1 cellular context compared by ENCODE assay signal in the genomic region with DNA sequence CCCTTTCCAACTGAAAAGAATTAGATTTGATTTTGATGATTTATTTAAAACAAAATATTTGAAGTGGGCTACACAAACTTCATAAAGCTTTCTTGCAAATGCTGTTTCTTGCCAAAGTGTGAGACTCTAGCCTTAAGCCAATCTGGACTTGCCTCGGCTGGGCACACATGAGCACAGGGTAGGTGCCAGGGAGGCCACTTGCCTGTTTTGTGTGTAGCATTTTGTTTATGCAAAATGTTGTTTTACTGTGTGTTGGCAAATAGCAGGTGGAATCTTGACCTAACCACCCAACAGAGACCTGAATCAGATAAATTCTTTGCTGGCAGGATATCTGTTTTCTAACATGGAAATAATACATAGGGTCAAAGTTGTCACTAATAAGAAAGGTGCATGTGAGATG.
TF ChIP-seq lines count a peak whose summit lies in the region.

No MANE protein-coding gene starts in this region.

TF ChIP-seq in IMR-90, 13 proteins besides CTCF, POLR2A, EP300 and RAD21 (continued from another document):
- TF ChIP-seq USF2 (IDR thresholded peaks at IDR 0.05; ENCODE audit: low read depth, low read length) (no peak), FOS (IDR thresholded peaks at IDR 0.05; ENCODE audit: low read depth, low read length) (no peak), RFX5 (IDR thresholded peaks at IDR 0.05; ENCODE audit: low read depth, low read length) (no peak), CEBPB (IDR thresholded peaks at IDR 0.05; ENCODE audit: low read depth, low read length) (no peak), MAZ (IDR thresholded peaks at IDR 0.05; ENCODE audit: borderline replicate concordance, low read depth, low read length) (no peak), SMC3 (IDR thresholded peaks at IDR 0.05; ENCODE audit: low read depth, low read length) (no peak)
